ENCODE assay signal across 24 cellular contexts in the genomic region with DNA sequence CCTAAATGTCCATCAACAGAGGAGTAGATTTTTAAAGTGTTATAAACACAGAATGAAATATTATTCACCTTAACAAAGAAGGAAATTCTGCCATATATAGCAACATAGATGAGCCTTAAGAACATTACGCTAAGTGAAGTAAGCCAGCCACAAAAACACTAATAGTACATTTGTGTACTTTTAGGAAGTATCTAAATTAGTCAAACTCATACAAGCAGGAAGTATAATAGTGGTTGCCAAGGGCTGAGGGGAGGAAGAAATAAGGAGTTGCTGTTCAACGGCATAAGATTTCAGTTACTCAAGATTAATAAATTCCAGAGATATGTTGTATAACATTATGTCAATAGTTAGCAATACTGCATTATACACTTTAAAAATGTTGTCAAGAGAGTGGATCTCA.
A peak's percentile ranks its signal among the peaks of the same experiment; 100 is the strongest.
DNase-seq lines count a peak whose midpoint lies in the region; ATAC-seq and TF ChIP-seq lines count a peak whose summit lies in the region.
"Had no signal": no experiment of that assay in that cellular context is flagged by ENCODE, and none has a peak within 500 bp of the region (broad histone marks: within the 10 kb centered on the region; RNA-seq: fewer than 3 reads in every experiment).

No MANE protein-coding gene starts in this region.

- peak; percentile 77 for ATAC-seq in GM18868 (IDR thresholded peaks at IDR 0.05; ENCODE audit: unreplicated experiment)
- ATAC-seq in HG02938 (IDR thresholded peaks at IDR 0.05; ENCODE audit: unreplicated experiment) = peak; percentile 55
- ATAC-seq: activated CD4-positive, CD25-positive, alpha-beta regulatory T cell treated with anti-CD3 and anti-CD28 coated beads, Interleukin-2, amount 50 U/mL, for 24 hours; activated CD8-positive, alpha-beta T cell treated with anti-CD3 and anti-CD28 coated beads for 36 hours; esophagus mucosa; HepG2; lower lobe of right lung had no signal

- no peak overlapping the region for H3K27ac ChIP-seq in suprapubic skin
- H3K27ac ChIP-seq: lower lobe of right lung, neural progenitor cell, testis had no signal

- H3K9me3 ChIP-seq in suprapubic skin = peaks cover 3% of the 10 kb centered on the region
- H3K9me3 ChIP-seq: testis had no signal

- no peak for TF ChIP-seq EP300 in suprapubic skin (IDR thresholded peaks at IDR 0.05)

- H3K4me1 ChIP-seq in suprapubic skin = peaks cover 6% of the 10 kb centered on the region
- H3K4me1 ChIP-seq: neural progenitor cell, testis had no signal

- H3K27me3 ChIP-seq in suprapubic skin = no peaks in the 10 kb centered on the region
- H3K27me3 ChIP-seq: neural progenitor cell, testis had no signal

- H3K4me3 ChIP-seq in suprapubic skin = no peak overlapping the region
- H3K4me3 ChIP-seq: lower lobe of right lung, neural progenitor cell, testis had no signal

- no peak for TF ChIP-seq POLR2A in suprapubic skin (IDR thresholded peaks at IDR 0.05)

- WGBS in suprapubic skin = 39% methylated on average over 2 of the region's 2 CpGs

- H3K36me3 ChIP-seq in suprapubic skin = no peaks in the 10 kb centered on the region
- H3K36me3 ChIP-seq: lower lobe of right lung, neural progenitor cell had no signal

- DNase-seq in NOMO-1 (lab: John Stamatoyannopoulos, UW; ENCODE audit: unreplicated experiment in 2 of 2) (peak; percentile 21 to 57), iris pigment epithelial cell (ENCODE audit: low read depth) (peak; percentile 5), NCI-H1417 treated with DMSO at 0.1 percent for 48 hours (lab: John Stamatoyannopoulos, UW) (no peak), NCI-H1105 treated with DMSO at 0.1 percent for 48 hours (lab: John Stamatoyannopoulos, UW) (no peak), suprapubic skin (ENCODE audit: low spot score in 2 of 2) (no peak)
- DNase-seq: activated CD8-positive, alpha-beta T cell treated with anti-CD3 and anti-CD28 coated beads for 36 hours; activated gamma-delta T cell; activated T-cell treated with anti-CD3 and anti-CD28 coated beads for 4 hours; CD4-positive, alpha-beta T cell; DMS153; effector memory CD4-positive, alpha-beta T cell; H7; lower lobe of right lung; NCI-H1436 treated with DMSO at 0.1 percent for 48 hours; NCI-H2171; NCI-H524 treated with DMSO at 0.1 percent for 48 hours; T-helper 9 cell; testis had no signal

- no peak for TF ChIP-seq CTCF in suprapubic skin (IDR thresholded peaks at IDR 0.05)

Comparison
In these comparisons a context has a peak if more than half of its experiments do, and no peak if none do; other contexts are left out.
1. DNase-seq: peak in NOMO-1 (2 of 2) and iris pigment epithelial cell (single experiment); none in NCI-H1417 treated with DMSO at 0.1 percent for 48 hours (single experiment), NCI-H1105 treated with DMSO at 0.1 percent for 48 hours (single experiment) and suprapubic skin (0 of 2).